1 cellular context compared by ENCODE assay signal in genomic region chr11:2752923-2753322, GRCh38.
TF ChIP-seq lines count a peak whose summit lies in the region.

No MANE protein-coding gene starts in this region.

TF ChIP-seq in IMR-90, 13 proteins besides CTCF, POLR2A, EP300 and RAD21:
- TF ChIP-seq FOS (IDR thresholded peaks at IDR 0.05; ENCODE audit: low read depth, low read length): no peak
- no peak for TF ChIP-seq BHLHE40 (IDR thresholded peaks at IDR 0.05; ENCODE audit: low read depth, low read length)
- TF ChIP-seq NFE2L2 (IDR thresholded peaks at IDR 0.05; ENCODE audit: low read depth, low read length): no peak
- TF ChIP-seq MAZ (IDR thresholded peaks at IDR 0.05; ENCODE audit: borderline replicate concordance, low read depth, low read length): no peak
